Comparison of ENCODE assay signal across 19 cellular contexts in the genomic region with DNA sequence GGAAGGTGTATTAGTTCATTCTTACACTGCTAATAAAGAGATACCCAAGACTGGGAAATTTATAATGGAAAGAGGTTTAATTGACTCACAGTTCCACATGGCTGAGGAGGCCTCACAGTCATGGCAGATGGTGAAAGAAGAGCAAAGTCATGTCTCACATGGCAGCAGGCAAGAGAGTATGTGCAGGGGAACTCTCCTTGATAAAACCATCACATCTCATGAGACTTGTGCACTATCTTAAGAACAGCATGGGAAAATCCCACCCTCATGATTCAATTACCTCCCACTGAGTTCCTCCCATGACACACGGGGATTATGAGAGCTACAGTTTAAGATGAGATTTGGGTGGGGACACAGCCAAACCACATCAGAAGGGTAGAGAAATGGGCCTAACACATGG.
A peak's percentile ranks its signal among the peaks of the same experiment; 100 is the strongest.
DNase-seq lines count a peak whose midpoint lies in the region; ATAC-seq lines count a peak whose summit lies in the region.
"Had no signal": no experiment of that assay in that cellular context is flagged by ENCODE, and none has a peak within 500 bp of the region (broad histone marks: within the 10 kb centered on the region; RNA-seq: fewer than 3 reads in every experiment).

No MANE protein-coding gene starts in this region.

- DNase-seq in activated CD4-positive, alpha-beta T cell treated with anti-CD3 and anti-CD28 coated beads for 4 hours = peak; percentile 1 to 15
- no peak for DNase-seq in activated CD4-positive, alpha-beta T cell treated with anti-CD3 and anti-CD28 coated beads, Interleukin-2, amount 50 U/mL, for 48 hours
- DNase-seq in HT1080 (ENCODE audit: low read depth) = peak; percentile 47
- peak; percentile 29 for DNase-seq in amniotic epithelial cell (ENCODE audit: low read depth)
- peak; percentile 11 for DNase-seq in renal cortical epithelial cell (ENCODE audit: low read depth)
- no peak for DNase-seq in cerebellar nuclear complex (lab: John Stamatoyannopoulos, UW)
- DNase-seq in hypothalamus (lab: John Stamatoyannopoulos, UW) = no peak
- DNase-seq: ACHN; activated CD4-positive, alpha-beta T cell treated with anti-CD3 and anti-CD28 coated beads for 48 hours; activated effector memory CD4-positive, alpha-beta T cell treated with anti-CD3 and anti-CD28 coated beads, Interleukin-2, amount 50 U/mL, for 16 hours; DND-41; effector memory CD8-positive, alpha-beta T cell; foreskin keratinocyte; MG63; NCI-H187; NCI-H446; SIG-M5 had no signal

- ATAC-seq in GM18498 (IDR thresholded peaks at IDR 0.05; ENCODE audit: unreplicated experiment) = no peak
- ATAC-seq: effector memory CD8-positive, alpha-beta T cell; foreskin keratinocyte; sciatic nerve had no signal

Comparison
In these comparisons a context has a peak if more than half of its experiments do, and no peak if none do; other contexts are left out.
1. DNase-seq: peak in activated CD4-positive, alpha-beta T cell treated with anti-CD3 and anti-CD28 coated beads for 4 hours (2 of 2), HT1080 (single experiment), amniotic epithelial cell (single experiment) and renal cortical epithelial cell (single experiment); none in activated CD4-positive, alpha-beta T cell treated with anti-CD3 and anti-CD28 coated beads, Interleukin-2, amount 50 U/mL, for 48 hours (0 of 2), cerebellar nuclear complex (0 of 2) and hypothalamus (0 of 51).